8 cellular contexts compared by ENCODE assay signal in the genomic region with DNA sequence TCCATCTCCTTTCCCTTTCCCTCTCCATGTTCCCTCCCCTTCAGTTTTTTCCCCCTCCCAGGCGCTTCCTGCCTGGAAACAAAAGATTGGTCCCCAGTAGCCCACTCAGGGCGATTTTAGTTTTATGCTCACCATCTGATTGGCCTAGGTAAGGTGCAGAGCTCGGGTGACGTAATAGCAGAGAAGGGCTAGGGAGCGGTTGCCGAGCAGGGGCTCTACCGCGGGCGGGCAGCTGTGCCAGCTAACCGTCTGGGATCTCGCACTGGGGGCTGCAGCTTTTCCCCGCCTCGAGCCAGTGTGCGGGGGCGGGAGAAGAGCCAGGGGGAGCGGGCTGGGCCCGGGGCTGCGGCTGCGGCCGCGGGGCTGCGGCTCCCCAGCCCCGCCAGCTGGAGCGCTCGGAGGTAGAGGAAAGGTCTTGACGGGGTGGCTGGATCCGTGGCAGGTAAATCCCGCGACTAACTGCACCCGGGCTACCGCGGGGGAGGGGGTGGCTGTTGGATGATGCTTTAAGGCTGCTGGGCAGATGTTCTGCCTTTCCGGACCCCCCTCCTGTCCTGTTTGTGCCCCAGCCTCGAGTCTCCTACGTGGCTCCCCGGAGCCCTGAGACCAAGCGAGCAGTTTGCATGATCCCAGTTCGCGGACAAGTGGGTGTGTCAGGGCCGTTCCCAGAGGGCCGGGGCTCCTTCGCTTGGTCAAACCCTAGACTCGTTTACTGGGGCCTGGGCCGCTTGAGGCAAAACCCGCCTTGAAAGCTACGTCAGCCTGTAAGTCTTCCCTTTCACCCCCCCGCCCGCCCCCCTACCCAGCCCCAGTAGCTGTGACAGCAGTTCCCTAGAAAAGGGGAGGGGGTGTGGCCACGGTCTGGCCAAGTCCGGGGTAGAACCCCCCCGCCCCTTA. TPM values are rescaled to one million over a fixed set of nuclear protein-coding genes. Genes with fewer than 3 reads are reported as not detected.
A peak's percentile ranks its signal among the peaks of the same experiment; 100 is the strongest.
DNase-seq lines count a peak whose midpoint lies in the region; ATAC-seq and TF ChIP-seq lines count a peak whose summit lies in the region.

A gene (plus strand): TSS at position 218 of the 897 bp plus-strand sequence. CDS start 26,913 bp downstream, outside the sequence.

- no peak for TF ChIP-seq CTCF in osteoblast (IDR thresholded peaks at IDR 0.05; ENCODE audit: extremely low read depth, low read depth, low read length)

- H3K27ac ChIP-seq in osteoblast (ENCODE audit: low read depth, low read length): peak within 1 kb of the TSS; percentile 13

- no peaks in the 10 kb centered on the region for H3K9me3 ChIP-seq in osteoblast (ENCODE audit: low read depth, low read length)

- peaks cover 14% of the 10 kb centered on the region for H3K27me3 ChIP-seq in osteoblast (ENCODE audit: insufficient read depth, low read length)

- no peaks in the 10 kb centered on the region for H3K36me3 Mint-ChIP-seq in activated naive CD4-positive, alpha-beta T cell treated with anti-CD3 and anti-CD28 coated beads, Interleukin-2, amount 50 U/mL, for 72 hours

- peak within 1 kb of the TSS; percentile 70 for H3K4me3 ChIP-seq in osteoblast (ENCODE audit: insufficient read depth, low read length)

- peak; percentile 79 to 80 for ATAC-seq in activated naive CD4-positive, alpha-beta T cell treated with anti-CD3 and anti-CD28 coated beads, Interleukin-2, amount 50 U/mL, for 72 hours
- ATAC-seq in GM18861 (IDR thresholded peaks at IDR 0.05; ENCODE audit: unreplicated experiment): no peak

- no peaks in the 10 kb centered on the region for H3K4me1 ChIP-seq in osteoblast (ENCODE audit: insufficient read depth, low read length)

- H3K27ac Mint-ChIP-seq in activated naive CD4-positive, alpha-beta T cell treated with anti-CD3 and anti-CD28 coated beads, Interleukin-2, amount 50 U/mL, for 72 hours: peak within 1 kb of the TSS in 1 of 2 donors; percentile 50

- H3K4me2 ChIP-seq in osteoblast (ENCODE audit: insufficient read depth, low read length): peak within 1 kb of the TSS; percentile 71

- H3K79me2 ChIP-seq in osteoblast (ENCODE audit: insufficient read depth, low read length): no peaks in the 10 kb centered on the region

- DNase-seq in COLO668 (lab: John Stamatoyannopoulos, UW; ENCODE audit: unreplicated experiment): peak; percentile 31
- peak; percentile 51 for DNase-seq in HEK293T (ENCODE audit: extremely low spot score)
- peak; percentile 39 for DNase-seq in NCI-H510A (lab: John Stamatoyannopoulos, UW)
- DNase-seq in activated naive CD4-positive, alpha-beta T cell treated with anti-CD3 and anti-CD28 coated beads, Interleukin-2, amount 50 U/mL, for 72 hours (ENCODE audit: low spot score in 2 of 2): no peak
- DNase-seq in head of caudate nucleus: peak in 41 of 42 donors; percentile 19 to 82 (median 48)
- peak; percentile 94 for DNase-seq in osteoblast (ENCODE audit: insufficient read length, low spot score, missing footprints)
- no peak for DNase-seq in NCI-H187 treated with DMSO at 0.1 percent for 48 hours (lab: John Stamatoyannopoulos, UW)

- H3K36me3 ChIP-seq in osteoblast (ENCODE audit: insufficient read depth, low read length): no peaks in the 10 kb centered on the region

- CTCF ChIA-PET in HEK293T (lab: Yijun Ruan, JAX): interaction anchor here (0.9 kb wide), 1 partner anchor 260 kb away, joined by 3 read pairs; no protein-coding TSS in a partner anchor

- peak within 1 kb of the TSS; percentile 71 for H2AFZ ChIP-seq in osteoblast (ENCODE audit: low read length)

- POLR2A ChIA-PET in HEK293T (lab: Yijun Ruan, JAX): interaction anchor here (1.1 kb wide), 1 partner anchor 25 kb away, joined by 4 read pairs; no protein-coding TSS in a partner anchor

- H4K20me1 ChIP-seq in osteoblast (ENCODE audit: insufficient read depth, low read length): no peaks in the 10 kb centered on the region

- intact Hi-C loops in head of caudate nucleus (cut with DNase I): no loop called here

- no peaks in the 10 kb centered on the region for H3K9me3 Mint-ChIP-seq in activated naive CD4-positive, alpha-beta T cell treated with anti-CD3 and anti-CD28 coated beads, Interleukin-2, amount 50 U/mL, for 72 hours

TF ChIP-seq in HEK293T, 16 proteins besides CTCF, POLR2A, EP300 and RAD21:
- no peak for TF ChIP-seq CTBP1 (IDR thresholded peaks at IDR 0.05; ENCODE audit: borderline replicate concordance)
TF ChIP-seq in HEK293T: peak in this region for 0.

RNA-seq across cellular contexts. Expression of the gene that starts here (rescaled TPM):
- total RNA-seq in activated naive CD4-positive, alpha-beta T cell treated with anti-CD3 and anti-CD28 coated beads, Interleukin-2, amount 50 U/mL, for 72 hours: under 1 TPM; 0.27 to 0.33 TPM
- total RNA-seq in osteoblast: 1.4 and 2.4 TPM in 2 replicates

Comparison
In these comparisons a context has a peak if more than half of its experiments do, and no peak if none do; other contexts are left out.
1. Peak in ATAC-seq in activated naive CD4-positive, alpha-beta T cell treated with anti-CD3 and anti-CD28 coated beads, Interleukin-2, amount 50 U/mL, for 72 hours; RNA of the gene not detected or under 1 TPM.
2. DNase-seq: peak in COLO668 (single experiment), HEK293T (single experiment), NCI-H510A (single experiment), head of caudate nucleus (41 of 42) and osteoblast (single experiment); none in activated naive CD4-positive, alpha-beta T cell treated with anti-CD3 and anti-CD28 coated beads, Interleukin-2, amount 50 U/mL, for 72 hours (0 of 2) and NCI-H187 treated with DMSO at 0.1 percent for 48 hours (single experiment).